Comparison of ENCODE assay signal across 2 cellular contexts in genomic region chr3:46926039-46926438, GRCh38.
TF ChIP-seq lines count a peak whose summit lies in the region.

No MANE protein-coding gene starts in this region.

TF ChIP-seq in A549, 52 proteins besides CTCF, POLR2A, EP300 and RAD21:
- TF ChIP-seq RFX5 (IDR thresholded peaks at IDR 0.05) (no peak), KDM1A (IDR thresholded peaks at IDR 0.05; ENCODE audit: low read depth) (no peak), ZC3H11A (IDR thresholded peaks at IDR 0.05) (no peak), HOXB5 (CRISPR knock-in tag; IDR thresholded peaks at IDR 0.05) (no peak), NPAS2 (CRISPR knock-in tag; IDR thresholded peaks at IDR 0.05; ENCODE audit: borderline replicate concordance) (no peak), E2F6 (IDR thresholded peaks at IDR 0.05; ENCODE audit: borderline replicate concordance, low read depth) (no peak), HDAC2 (IDR thresholded peaks at IDR 0.05) (no peak)

TF ChIP-seq in GM12878, 131 proteins besides CTCF, POLR2A, EP300 and RAD21:
- TF ChIP-seq REST (IDR thresholded peaks at IDR 0.05; ENCODE audit: low read depth, low read length) = no peak
- no peak for TF ChIP-seq SREBF1 (IDR thresholded peaks at IDR 0.05; ENCODE audit: low read length)
- TF ChIP-seq ZNF687 (IDR thresholded peaks at IDR 0.05) = 0 out of 2 replicates have a peak, but pooled peaks have one; percentile 27
- TF ChIP-seq CREB1 (IDR thresholded peaks at IDR 0.05; ENCODE audit: low read depth) = no peak
- TF ChIP-seq TCF7 (IDR thresholded peaks at IDR 0.05; ENCODE audit: borderline replicate concordance) = no peak
- no peak for TF ChIP-seq E2F4 (IDR thresholded peaks at IDR 0.05; ENCODE audit: low read depth, low read length)
